Comparison of ENCODE assay signal across 17 cellular contexts in genomic region chr6:74117113-74117512, GRCh38.
"Had no signal": no experiment of that assay in that cellular context is flagged by ENCODE, and none has a peak within 500 bp of the region (broad histone marks: within the 10 kb centered on the region; RNA-seq: fewer than 3 reads in every experiment).

No MANE protein-coding gene starts in this region.

- H3K36me3 ChIP-seq: colonic mucosa, sigmoid colon, tibial artery, upper lobe of left lung, uterus had no signal

- H3K4me3 Mint-ChIP-seq: endodermal cell; natural killer cell; neural crest cell; stimulated activated memory B cell treated with anti-CD40 and anti-IgM and Interleukin-4, amounts not matched to agents 10 μg/mL and 1 μg/mL and 100 μg/mL, for 72 hours; stimulated activated naive CD8-positive, alpha-beta T cell treated with anti-CD3 and anti-CD28 coated beads, Interleukin-15, Interleukin-2, amounts not matched to agents 100 ng/mL and 50 ng/mL, for 24 hours had no signal

- H3K27ac ChIP-seq: colonic mucosa, sigmoid colon, tibial artery, upper lobe of left lung, uterus had no signal

- H3K36me3 Mint-ChIP-seq: natural killer cell; stimulated activated memory B cell treated with anti-CD40 and anti-IgM and Interleukin-4, amounts not matched to agents 10 μg/mL and 1 μg/mL and 100 μg/mL, for 72 hours had no signal

- H3K4me1 ChIP-seq: colonic mucosa, sigmoid colon, tibial artery, upper lobe of left lung, uterus had no signal

- H3K9me3 Mint-ChIP-seq: endodermal cell; stimulated activated naive CD8-positive, alpha-beta T cell treated with anti-CD3 and anti-CD28 coated beads, Interleukin-15, Interleukin-2, amounts not matched to agents 100 ng/mL and 50 ng/mL, for 24 hours had no signal

- H3K27ac Mint-ChIP-seq: endodermal cell; natural killer cell; stimulated activated memory B cell treated with anti-CD40 and anti-IgM and Interleukin-4, amounts not matched to agents 10 μg/mL and 1 μg/mL and 100 μg/mL, for 72 hours; stimulated activated naive CD8-positive, alpha-beta T cell treated with anti-CD3 and anti-CD28 coated beads, Interleukin-15, Interleukin-2, amounts not matched to agents 100 ng/mL and 50 ng/mL, for 24 hours had no signal

- H3K4me3 ChIP-seq: colonic mucosa, mucosa of descending colon, sigmoid colon, tibial artery, upper lobe of left lung, uterus had no signal

- DNase-seq: colonic mucosa; effector CD4-positive, alpha-beta T cell; endodermal cell; erythroblast; islet precursor cell; mammary epithelial cell; mucosa of descending colon; natural killer cell; posterior cingulate gyrus; sigmoid colon; stimulated activated CD4-positive, alpha-beta T cell treated with anti-CD3 and anti-CD28 coated beads, Interleukin-4, amount 100 ng/mL, for 1 hour; tibial artery; upper lobe of left lung; uterus had no signal

- H3K27me3 Mint-ChIP-seq: stimulated activated memory B cell treated with anti-CD40 and anti-IgM and Interleukin-4, amounts not matched to agents 10 μg/mL and 1 μg/mL and 100 μg/mL, for 72 hours; stimulated activated naive CD8-positive, alpha-beta T cell treated with anti-CD3 and anti-CD28 coated beads, Interleukin-15, Interleukin-2, amounts not matched to agents 100 ng/mL and 50 ng/mL, for 24 hours had no signal

- H3K27me3 ChIP-seq: colonic mucosa, sigmoid colon, tibial artery, upper lobe of left lung, uterus had no signal

- H3K9me3 ChIP-seq: colonic mucosa, mucosa of descending colon, sigmoid colon, tibial artery, upper lobe of left lung, uterus had no signal

- H3K4me1 Mint-ChIP-seq: endodermal cell, natural killer cell, neural crest cell had no signal
